In the genomic region with DNA sequence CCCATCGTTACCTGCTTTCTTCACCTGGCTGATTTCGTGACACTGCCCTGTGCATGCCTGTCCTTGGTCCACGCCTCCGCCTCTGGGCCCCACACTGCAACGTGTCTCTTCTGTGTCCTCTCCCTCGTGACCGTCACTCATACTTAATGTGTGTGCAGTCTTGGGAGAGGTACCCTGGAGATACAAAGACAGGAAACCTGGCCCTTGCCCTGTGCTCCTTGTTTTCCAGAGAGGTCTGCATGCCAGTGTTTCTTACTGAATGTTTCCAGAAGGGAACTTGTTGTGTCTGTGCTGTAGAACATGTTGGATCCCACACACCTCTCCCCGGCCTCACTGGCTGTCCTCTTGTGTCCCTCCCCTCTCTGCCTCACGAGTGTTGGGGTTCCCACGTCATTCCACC, we compare ENCODE assay signal across 21 cellular contexts.
"Had no signal": no experiment of that assay in that cellular context is flagged by ENCODE, and none has a peak within 500 bp of the region (broad histone marks: within the 10 kb centered on the region; RNA-seq: fewer than 3 reads in every experiment).

No MANE protein-coding gene starts in this region.

- FAIRE-seq: colon had no signal

- DNase-seq: activated CD4-positive, alpha-beta memory T cell treated with anti-CD3 and anti-CD28 coated beads for 36 hours; activated CD4-positive, alpha-beta T cell treated with anti-CD3 and anti-CD28 coated beads for 36 hours; activated effector memory CD4-positive, alpha-beta T cell treated with anti-CD3 and anti-CD28 coated beads, Interleukin-2, amount 50 U/mL, for 16 hours; activated T-cell treated with anti-CD3 and anti-CD28 coated beads, Interleukin-2, amount 50 U/mL, for 4 hours; amniotic stem cell; caudate nucleus; effector CD8-positive, alpha-beta T cell; foreskin melanocyte; islet precursor cell; left lung; nephron progenitor cell; occipital lobe; sigmoid colon; stimulated activated CD4-positive, alpha-beta T cell treated with anti-CD3 and anti-CD28 coated beads, Interleukin-1b, Interleukin-23, amount 100 ng/mL, for 48 hours; stimulated activated naive CD8-positive, alpha-beta T cell treated with anti-CD3 and anti-CD28 coated beads, Interleukin-15, amount 100 ng/mL, for 72 hours; upper lobe of left lung; WERI-Rb-1 had no signal

- H3K4me3 ChIP-seq: left lung, sigmoid colon, upper lobe of left lung had no signal

- H3K4me1 Mint-ChIP-seq: mesothelial cell of epicardium had no signal

- H3K27ac Mint-ChIP-seq: activated CD4-positive, alpha-beta memory T cell treated with anti-CD3 and anti-CD28 coated beads for 36 hours; activated CD4-positive, alpha-beta T cell treated with anti-CD3 and anti-CD28 coated beads for 36 hours; activated naive CD4-positive, alpha-beta T cell treated with anti-CD3 and anti-CD28 coated beads, Interleukin-2, amount 50 U/mL, for 24 hours; mesothelial cell of epicardium; nephron progenitor cell; progenitor cell of endocrine pancreas; stimulated activated naive CD8-positive, alpha-beta T cell treated with anti-CD3 and anti-CD28 coated beads, Interleukin-15, amount 100 ng/mL, for 72 hours had no signal

- H3K9me3 ChIP-seq: left lung, sigmoid colon, upper lobe of left lung had no signal

- H3K9me3 Mint-ChIP-seq: activated CD4-positive, alpha-beta memory T cell treated with anti-CD3 and anti-CD28 coated beads for 36 hours; activated naive CD4-positive, alpha-beta T cell treated with anti-CD3 and anti-CD28 coated beads, Interleukin-2, amount 50 U/mL, for 24 hours; activated T-cell treated with anti-CD3 and anti-CD28 coated beads, Interleukin-2, amount 50 U/mL, for 4 hours; mesothelial cell of epicardium; nephron progenitor cell had no signal

- H3K27me3 ChIP-seq: sigmoid colon, upper lobe of left lung had no signal

- H3K27ac ChIP-seq: left lung, sigmoid colon, upper lobe of left lung had no signal

- H3K27me3 Mint-ChIP-seq: activated CD4-positive, alpha-beta memory T cell treated with anti-CD3 and anti-CD28 coated beads for 36 hours; activated CD4-positive, alpha-beta T cell treated with anti-CD3 and anti-CD28 coated beads for 36 hours; activated naive CD4-positive, alpha-beta T cell treated with anti-CD3 and anti-CD28 coated beads, Interleukin-2, amount 50 U/mL, for 24 hours; progenitor cell of endocrine pancreas; stimulated activated naive CD8-positive, alpha-beta T cell treated with anti-CD3 and anti-CD28 coated beads, Interleukin-15, amount 100 ng/mL, for 72 hours had no signal

- H3K4me3 Mint-ChIP-seq: activated CD4-positive, alpha-beta memory T cell treated with anti-CD3 and anti-CD28 coated beads for 36 hours; activated CD4-positive, alpha-beta T cell treated with anti-CD3 and anti-CD28 coated beads for 36 hours; activated naive CD4-positive, alpha-beta T cell treated with anti-CD3 and anti-CD28 coated beads, Interleukin-2, amount 50 U/mL, for 24 hours; activated T-cell treated with anti-CD3 and anti-CD28 coated beads, Interleukin-2, amount 50 U/mL, for 4 hours; mesothelial cell of epicardium; nephron progenitor cell; stimulated activated naive CD8-positive, alpha-beta T cell treated with anti-CD3 and anti-CD28 coated beads, Interleukin-15, amount 100 ng/mL, for 72 hours had no signal
